14 cellular contexts compared by ENCODE assay signal in genomic region chr22:45200862-45201511, GRCh38. TPM values are rescaled to one million over a fixed set of nuclear protein-coding genes. Genes with fewer than 3 reads are reported as not detected.
DNase-seq lines count a peak whose midpoint lies in the region; ATAC-seq, FAIRE-seq and TF ChIP-seq lines count a peak whose summit lies in the region.
"Had no signal": no experiment of that assay in that cellular context is flagged by ENCODE, and none has a peak within 500 bp of the region (broad histone marks: within the 10 kb centered on the region; RNA-seq: fewer than 3 reads in every experiment).

No MANE protein-coding gene starts in this region.

- POLR2A ChIA-PET in PC-3 (lab: Charles Lee; ENCODE audit: unreplicated experiment) (interaction anchor here (0.5 kb wide), 1 partner anchor 34 kb away, joined by 3 read pairs; no protein-coding TSS in a partner anchor), H1 (lab: Charles Lee; ENCODE audit: partially characterized antibody) (interaction anchor here (1.0 to 1.3 kb wide), 2 partner anchors 10 to 17 kb away, joined by 3 to 4 read pairs; no protein-coding TSS in a partner anchor)

- H2AFZ ChIP-seq in PC-3 (ENCODE audit: low read length) (no peak overlapping the region), H1 (ENCODE audit: low read length) (no peak overlapping the region)

- TF ChIP-seq RAD21 in H1 (IDR thresholded peaks at IDR 0.05 in 1 of 2, conservative IDR thresholded peaks at IDR 0.05 in 1 of 2; ENCODE audit: low read depth in 2 of 2, low read length in 2 of 2), result no peak

- H3K36me3 ChIP-seq in PC-3 (ENCODE audit: low read depth, low read length) (no peaks in the 10 kb centered on the region), H1 (ENCODE audit: control insufficient read depth in 2 of 4, insufficient read depth in 4 of 4, low read length in 3 of 4) (peaks cover 0 to 6% (median 3%) of the 10 kb centered on the region in 4 experiments; a peak in 3 of 8 replicates)

- CTCF ChIA-PET in PC-3 (lab: Charles Lee), result no interaction called here
- CTCF ChIA-PET in H1 (lab: Charles Lee; ENCODE audit: partially characterized antibody), result interaction anchor here (1.0 to 2.7 kb wide), 6 partner anchors 8 to 232 kb away, joined by 3 to 20 read pairs (median 5); no protein-coding TSS in a partner anchor

- H3K14ac ChIP-seq in H1 (ENCODE audit: insufficient read length), result no peak overlapping the region

- no peak for TF ChIP-seq POLR2A in H1 (IDR thresholded peaks at IDR 0.05; ENCODE audit: control extremely low read depth in 1 of 2, low read depth in 2 of 2, low read length in 2 of 2)

- TF ChIP-seq CTCF in CD14-positive monocyte (IDR thresholded peaks at IDR 0.05), result no peak
- no peak for TF ChIP-seq CTCF in PC-3 (conservative IDR thresholded peaks at IDR 0.05; ENCODE audit: low read depth, low read length)
- TF ChIP-seq CTCF in H1 (IDR thresholded peaks at IDR 0.05; ENCODE audit: control extremely low read depth in 1 of 3, insufficient read depth in 1 of 3, low read depth in 1 of 3, low read length in 3 of 3), result no peak

- no peak overlapping the region for H2AK5ac ChIP-seq in H1 (ENCODE audit: low read depth, low read length)

- H4K91ac ChIP-seq in H1 (replicated peaks; ENCODE audit: insufficient read length, low read length), result no peak overlapping the region

- H3K23me2 ChIP-seq in H1 (ENCODE audit: low read depth, low read length), result no peaks in the 10 kb centered on the region

- no peak overlapping the region for H3K56ac ChIP-seq in H1 (replicated peaks; ENCODE audit: insufficient read length, low read depth, low read length)

- peak overlapping the region; percentile 100 for H3K27ac ChIP-seq in PC-3 (ENCODE audit: low read length)
- H3K27ac ChIP-seq in H1 (ENCODE audit: low read depth, low read length), result no peak overlapping the region
- H3K27ac ChIP-seq: HL-60 had no signal

- H2BK12ac ChIP-seq in H1 (ENCODE audit: low read depth, low read length), result no peak overlapping the region

- peak overlapping the region; percentile 51; the same call in 1 of the 2 replicates for H3K4me3 ChIP-seq in PC-3 (ENCODE audit: low read length)
- H3K4me3 ChIP-seq in H1 (ENCODE audit: extremely low read depth in 1 of 4, insufficient read depth in 2 of 4, low read depth in 3 of 4, low read length in 4 of 4), result no peak overlapping the region

- no peak overlapping the region for H2BK20ac ChIP-seq in H1 (ENCODE audit: low read length)

- H3K18ac ChIP-seq in H1 (ENCODE audit: extremely low read depth, low read length), result no peak overlapping the region; the same call in 1 of the 2 replicates

- H4K20me1 ChIP-seq in PC-3 (ENCODE audit: low read length) (no peaks in the 10 kb centered on the region), H1 (replicated peaks in 1 of 2; ENCODE audit: control insufficient read depth in 1 of 2, insufficient read depth in 2 of 2, low read length in 2 of 2) (peaks cover 3 to 5% of the 10 kb centered on the region in 2 experiments)

- DNase-seq in CD14-positive monocyte (ENCODE audit: low spot score), result no peak
- DNase-seq in PC-3, result peak; percentile 77
- peak in 1 of 2 experiments; percentile 45 for DNase-seq in H1 (ENCODE audit: low read depth in 1 of 2, low spot score in 2 of 2)
- DNase-seq in non-pigmented ciliary epithelial cell (ENCODE audit: low read depth), result peak; percentile 74
- no peak for DNase-seq in frontal cortex (ENCODE audit: low spot score in 2 of 2)
- no peak for DNase-seq in stimulated activated CD4-positive, alpha-beta T cell treated with anti-CD3 and anti-CD28 coated beads, Interleukin-15, amount 100 ng/mL, for 24 hours
- DNase-seq in NCI-H774 (lab: John Stamatoyannopoulos, UW), result no peak
- DNase-seq in HuH-7.5 (ENCODE audit: low spot score), result no peak
- DNase-seq: CD4-positive, alpha-beta T cell; NCI-H1436 had no signal

- H4K5ac ChIP-seq in H1 (ENCODE audit: insufficient read length, low read depth, low read length), result no peak overlapping the region

- BruUV-seq in PC-3 (replicated peaks; lab: Mats Ljungman, UMichigan), result no TSS peak

- FAIRE-seq in H1 (lab: Jason Lieb, UNC) (no peak), frontal cortex (lab: Jason Lieb, UNC) (no peak)
- FAIRE-seq: GM19239, keratinocyte had no signal

- no peaks in the 10 kb centered on the region for H3K9me2 ChIP-seq in PC-3 (replicated peaks; ENCODE audit: low read length)

- no peaks in the 10 kb centered on the region for H3K4me1 Mint-ChIP-seq in CD14-positive monocyte

- H3K9me3 ChIP-seq in PC-3 (ENCODE audit: low read length) (no peaks in the 10 kb centered on the region), H1 (ENCODE audit: insufficient read depth in 2 of 2, low read depth in 1 of 2, low read length in 1 of 2) (no peaks in the 10 kb centered on the region)

- H3K4me2 ChIP-seq in PC-3 (ENCODE audit: low read length), result peak overlapping the region; percentile 69
- no peak overlapping the region for H3K4me2 ChIP-seq in H1 (ENCODE audit: insufficient read depth in 1 of 2, low read depth in 2 of 2, low read length in 2 of 2)

- H3K4me3 Mint-ChIP-seq in CD14-positive monocyte, result no peak overlapping the region
- H3K4me3 Mint-ChIP-seq: CD4-positive, alpha-beta T cell; stimulated activated naive CD8-positive, alpha-beta T cell treated with anti-CD3 and anti-CD28 coated beads, Interleukin-15, Interleukin-2, amounts not matched to agents 100 ng/mL and 50 ng/mL, for 24 hours had no signal

- peak overlapping the region; percentile 19 to 79 (median 52) for H3K27ac Mint-ChIP-seq in CD14-positive monocyte
- H3K27ac Mint-ChIP-seq: CD4-positive, alpha-beta T cell; stimulated activated naive CD8-positive, alpha-beta T cell treated with anti-CD3 and anti-CD28 coated beads, Interleukin-15, Interleukin-2, amounts not matched to agents 100 ng/mL and 50 ng/mL, for 24 hours had no signal

- H3K79me1 ChIP-seq in H1 (ENCODE audit: low read depth, low read length), result no peaks in the 10 kb centered on the region

- 91% methylated on average over 15 of the region's 18 CpGs; no CpG with 5 or more reads in 1 of the 2 experiments for WGBS in H1 (ENCODE audit: extremely low coverage in 1 of 2, insufficient coverage in 1 of 2, insufficient read length in 1 of 2, insufficient replicate concordance in 2 of 2, low coverage in 1 of 2, low lambda C conversion rate in 2 of 2, missing lambda C conversion rate in 1 of 2), 2 experiments

- peaks cover 72 to 98% of the 10 kb centered on the region in 2 donors for H3K36me3 Mint-ChIP-seq in CD14-positive monocyte

- no peak overlapping the region for H2BK120ac ChIP-seq in H1 (replicated peaks; ENCODE audit: low read depth, low read length)

- ATAC-seq in PC-3, result peak; percentile 74

- no peak overlapping the region for H3K23ac ChIP-seq in H1 (ENCODE audit: insufficient read length)

- H3K9ac ChIP-seq in PC-3 (ENCODE audit: low read length) (peak overlapping the region; percentile 94), H1 (replicated peaks in 1 of 4; ENCODE audit: extremely low read depth in 1 of 4, low read depth in 3 of 4, low read length in 3 of 4) (no peak overlapping the region)

- peaks cover 3% of the 10 kb centered on the region for H3F3A ChIP-seq in PC-3 (ENCODE audit: low read length, unreplicated experiment)

- H3K27me3 ChIP-seq in PC-3 (ENCODE audit: low read length), result no peaks in the 10 kb centered on the region
- no peaks in the 10 kb centered on the region for H3K27me3 ChIP-seq in H1 (replicated peaks in 1 of 4; ENCODE audit: control insufficient read depth in 3 of 4, extremely low read depth in 1 of 4, insufficient read depth in 3 of 4, low read length in 3 of 4)

- H2BK15ac ChIP-seq in H1 (ENCODE audit: low read length), result no peak overlapping the region

- intact Hi-C loops in CD14-positive monocyte (cut with micrococcal nuclease) (no loop called here), PC-3 (cut with micrococcal nuclease) (loop anchor here (5.0 kb wide), 1 partner anchor 46 kb away; no protein-coding TSS in a partner anchor)

- H3K4ac ChIP-seq in H1 (replicated peaks; ENCODE audit: insufficient read length, low read depth, low read length), result no peak overlapping the region

- H3K79me2 ChIP-seq in PC-3 (ENCODE audit: low read length) (no peaks in the 10 kb centered on the region), H1 (ENCODE audit: control insufficient read depth in 1 of 2, insufficient read depth in 2 of 2, low read length in 2 of 2) (no peaks in the 10 kb centered on the region)

- 0 out of 2 replicates have a peak overlapping the region, but pooled peaks have one; percentile 7 for H4K8ac ChIP-seq in H1 (ENCODE audit: extremely low read depth, insufficient read depth, low read length)

- no peak for TF ChIP-seq EP300 in H1 (IDR thresholded peaks at IDR 0.05; ENCODE audit: borderline replicate concordance in 1 of 2, low read depth in 2 of 2, low read length in 2 of 2)

- peaks cover 0 to 2% (median 0%) of the 10 kb centered on the region in 3 donors for H3K27me3 Mint-ChIP-seq in CD14-positive monocyte (ENCODE audit: low read depth in 3 of 3)
- H3K27me3 Mint-ChIP-seq: CD4-positive, alpha-beta T cell; stimulated activated naive CD8-positive, alpha-beta T cell treated with anti-CD3 and anti-CD28 coated beads, Interleukin-15, Interleukin-2, amounts not matched to agents 100 ng/mL and 50 ng/mL, for 24 hours had no signal

- H3K9me3 Mint-ChIP-seq in CD14-positive monocyte, result no peaks in the 10 kb centered on the region
- H3K9me3 Mint-ChIP-seq: CD4-positive, alpha-beta T cell; stimulated activated naive CD8-positive, alpha-beta T cell treated with anti-CD3 and anti-CD28 coated beads, Interleukin-15, Interleukin-2, amounts not matched to agents 100 ng/mL and 50 ng/mL, for 24 hours had no signal

- 0 out of 2 replicates have a peak overlapping the region, but pooled peaks have one; percentile 30 for H2BK5ac ChIP-seq in H1 (ENCODE audit: low read depth, low read length)

- H3K4me1 ChIP-seq in PC-3 (ENCODE audit: insufficient read depth, low read length), result peaks cover 25% of the 10 kb centered on the region
- peaks cover 0 to 18% (median 3%) of the 10 kb centered on the region in 4 experiments; a peak in 3 of 7 replicates for H3K4me1 ChIP-seq in H1 (replicated peaks in 1 of 4; ENCODE audit: control insufficient read depth in 3 of 4, insufficient read depth in 4 of 4, low read length in 3 of 4)

RNA-seq across cellular contexts. Expression of gene NUP50, which starts 37.3 kb away (rescaled TPM):
- polyA plus RNA-seq in CD14-positive monocyte (10 to 100 TPM; 23.4 to 28.4 TPM), H1 (2011; rRNA removed) (16.4 and 20.0 TPM in 2 replicates)
- total RNA-seq in PC-3 (2014; rRNA removed) (65.0 and 69.9 TPM in 2 replicates), frontal cortex (56.3 TPM)
- total RNA-seq in H1 (2021; fragmentation: NEBNext Ultra II Directional; extraction: Animal tissue kit (Norgen Biotek cat#: 25700)), result 112 and 118 TPM in 2 replicates
- 21.3 TPM for polyA plus RNA-seq in H1 (2011; cell fraction: cytosol; rRNA removed)
- polyA plus RNA-seq in H1 (2011; cell fraction: nucleus; rRNA removed), result 56.5 TPM
- polyA plus RNA-seq in H1 (2012, experiment 1 of 2), result 45.2 to 74.0 TPM (median 59.8 TPM) in 4 replicates
- 3.5 TPM for polyA plus RNA-seq in H1 (2012, experiment 2 of 2)
- 49.7 TPM for polyA plus RNA-seq in H1 (2013, experiment 1 of 2)
- polyA plus RNA-seq in H1 (2013, experiment 2 of 2), result 48.2 TPM
- polyA minus RNA-seq in H1 (2011; rRNA and poly(A)+ RNA removed), result 108 and 121 TPM in 2 replicates
- polyA minus RNA-seq in H1 (2011; cell fraction: cytosol; rRNA and poly(A)+ RNA removed), result 35.6 TPM
- polyA minus RNA-seq in H1 (2011; cell fraction: nucleus; rRNA and poly(A)+ RNA removed), result 45.5 TPM

RNA-seq across cellular contexts. Expression of gene KIAA0930, which starts 39.7 kb away (rescaled TPM):
- polyA plus RNA-seq in CD14-positive monocyte, result 10 to 100 TPM; 14.0 to 15.6 TPM
- 29.8 and 39.2 TPM in 2 replicates for total RNA-seq in PC-3 (2014; rRNA removed)
- total RNA-seq in H1 (2021; fragmentation: NEBNext Ultra II Directional; extraction: Animal tissue kit (Norgen Biotek cat#: 25700)), result 61.9 and 65.3 TPM in 2 replicates
- polyA plus RNA-seq in H1 (2011; rRNA removed), result 66.1 and 95.4 TPM in 2 replicates
- polyA plus RNA-seq in H1 (2011; cell fraction: cytosol; rRNA removed), result 66.9 TPM
- polyA plus RNA-seq in H1 (2011; cell fraction: nucleus; rRNA removed), result 77.9 TPM
- polyA plus RNA-seq in H1 (2012, experiment 1 of 2), result 37.4 to 53.7 TPM (median 45.5 TPM) in 4 replicates
- polyA plus RNA-seq in H1 (2012, experiment 2 of 2), result 32.4 TPM
- 50.5 TPM for polyA plus RNA-seq in H1 (2013, experiment 1 of 2)
- polyA plus RNA-seq in H1 (2013, experiment 2 of 2), result 53.3 TPM
- polyA minus RNA-seq in H1 (2011; rRNA and poly(A)+ RNA removed), result 25.2 and 28.4 TPM in 2 replicates
- 27.8 TPM for polyA minus RNA-seq in H1 (2011; cell fraction: cytosol; rRNA and poly(A)+ RNA removed)
- polyA minus RNA-seq in H1 (2011; cell fraction: nucleus; rRNA and poly(A)+ RNA removed), result 14.2 TPM
- 52.6 TPM for total RNA-seq in frontal cortex

Comparison
In these comparisons a context has a peak if more than half of its experiments do, and no peak if none do; other contexts are left out.
1. DNase-seq: peak in PC-3 (single experiment) and non-pigmented ciliary epithelial cell (single experiment); none in CD14-positive monocyte (single experiment), frontal cortex (0 of 2), stimulated activated CD4-positive, alpha-beta T cell treated with anti-CD3 and anti-CD28 coated beads, Interleukin-15, amount 100 ng/mL, for 24 hours (single experiment), NCI-H774 (single experiment) and HuH-7.5 (single experiment).